In genomic region chr5:123810253-123810652, GRCh38 we compare ENCODE assay signal across 10 cellular contexts.
DNase-seq lines count a peak whose midpoint lies in the region; TF ChIP-seq lines count a peak whose summit lies in the region.
"Had no signal": no experiment of that assay in that cellular context is flagged by ENCODE, and none has a peak within 500 bp of the region (broad histone marks: within the 10 kb centered on the region; RNA-seq: fewer than 3 reads in every experiment).

No MANE protein-coding gene starts in this region.

- intact Hi-C loops in left ventricle myocardium inferior (cut with micrococcal nuclease), result no loop called here
- intact Hi-C loops in CD14-positive monocyte (cut with micrococcal nuclease), result no loop called here

- DNase-seq in HT-29 (ENCODE audit: low spot score) (peak; percentile 43), SHP77 (lab: John Stamatoyannopoulos, UW) (peak; percentile 22 to 37), left ventricle myocardium inferior (peak; percentile 31), progenitor cell of endocrine pancreas (ENCODE audit: low spot score, unreplicated experiment) (no peak), activated T-cell treated with anti-CD3 and anti-CD28 coated beads for 4 hours (no peak), NCI-H1092 (lab: John Stamatoyannopoulos, UW) (no peak), CD14-positive monocyte (ENCODE audit: low spot score) (no peak), GM13977 (ENCODE audit: low spot score) (no peak)
- DNase-seq: activated CD8-positive, alpha-beta T cell treated with anti-CD3 and anti-CD28 coated beads for 36 hours; NCI-H226 had no signal

- H3K27ac Mint-ChIP-seq in progenitor cell of endocrine pancreas (peak overlapping the region; percentile 93), CD14-positive monocyte (no peak overlapping the region)
- H3K27ac Mint-ChIP-seq: activated CD8-positive, alpha-beta T cell treated with anti-CD3 and anti-CD28 coated beads for 36 hours had no signal

- H3K4me1 Mint-ChIP-seq in progenitor cell of endocrine pancreas (ENCODE audit: low read depth) (peaks cover 63% of the 10 kb centered on the region), CD14-positive monocyte (peaks cover 3% of the 10 kb centered on the region)

- no peak overlapping the region for H3K4me3 ChIP-seq in left ventricle myocardium inferior

- H3K4me1 ChIP-seq in left ventricle myocardium inferior, result peaks cover 71% of the 10 kb centered on the region

- in situ Hi-C loops in GM13977 (cut with MboI; ENCODE audit: low pct_unique_long_range_greater_than_20kb, low sequenced_read_pairs, unreplicated experiment), result no loop called here

- no peak overlapping the region for H3K4me3 Mint-ChIP-seq in progenitor cell of endocrine pancreas (ENCODE audit: low read depth)
- no peak overlapping the region for H3K4me3 Mint-ChIP-seq in CD14-positive monocyte
- H3K4me3 Mint-ChIP-seq: activated CD8-positive, alpha-beta T cell treated with anti-CD3 and anti-CD28 coated beads for 36 hours had no signal

- H3K9me3 ChIP-seq in left ventricle myocardium inferior (replicated peaks), result no peaks in the 10 kb centered on the region

- H3K36me3 Mint-ChIP-seq in progenitor cell of endocrine pancreas (ENCODE audit: insufficient read depth) (no peaks in the 10 kb centered on the region), CD14-positive monocyte (no peaks in the 10 kb centered on the region)

- H3K9me3 Mint-ChIP-seq in progenitor cell of endocrine pancreas (ENCODE audit: low read depth) (no peaks in the 10 kb centered on the region), CD14-positive monocyte (no peaks in the 10 kb centered on the region)
- H3K9me3 Mint-ChIP-seq: activated CD8-positive, alpha-beta T cell treated with anti-CD3 and anti-CD28 coated beads for 36 hours had no signal

- H3K27me3 Mint-ChIP-seq in progenitor cell of endocrine pancreas (no peaks in the 10 kb centered on the region), CD14-positive monocyte (ENCODE audit: low read depth in 3 of 3) (peaks cover 0 to 2% (median 0%) of the 10 kb centered on the region in 3 donors)
- H3K27me3 Mint-ChIP-seq: activated CD8-positive, alpha-beta T cell treated with anti-CD3 and anti-CD28 coated beads for 36 hours had no signal

- TF ChIP-seq CTCF in left ventricle myocardium inferior (IDR thresholded peaks at IDR 0.05; ENCODE audit: borderline replicate concordance) (no peak), progenitor cell of endocrine pancreas (IDR thresholded peaks at IDR 0.05; ENCODE audit: unreplicated experiment) (no peak), CD14-positive monocyte (IDR thresholded peaks at IDR 0.05) (no peak), GM13977 (IDR thresholded peaks at IDR 0.05; ENCODE audit: extremely low read depth, insufficient read depth, missing control alignments) (no peak)

- H3K27ac ChIP-seq in left ventricle myocardium inferior (replicated peaks), result peak overlapping the region; percentile 78

- no peaks in the 10 kb centered on the region for H3K27me3 ChIP-seq in left ventricle myocardium inferior (ENCODE audit: low read depth)

- H3K36me3 ChIP-seq in left ventricle myocardium inferior, result no peaks in the 10 kb centered on the region

Comparison
In these comparisons a context has a peak if more than half of its experiments do, and no peak if none do; other contexts are left out.
1. DNase-seq: peak in HT-29 (single experiment), SHP77 (2 of 2) and left ventricle myocardium inferior (single experiment); none in progenitor cell of endocrine pancreas (single experiment), activated T-cell treated with anti-CD3 and anti-CD28 coated beads for 4 hours (single experiment), NCI-H1092 (single experiment), CD14-positive monocyte (single experiment) and GM13977 (single experiment).